1 cellular context compared by ENCODE assay signal in genomic region chr6:139587469-139587868, GRCh38.
TF ChIP-seq lines count a peak whose summit lies in the region.

No MANE protein-coding gene starts in this region.

TF ChIP-seq in SK-N-SH, 30 proteins besides CTCF, POLR2A, EP300 and RAD21 (continued from another document):
- TF ChIP-seq ZBTB33 (IDR thresholded peaks at IDR 0.05; ENCODE audit: borderline replicate concordance, low read depth), result peak; percentile 74; the same call in 1 of the 2 replicates
- peak; percentile 89 for TF ChIP-seq TCF12 (IDR thresholded peaks at IDR 0.05)
- TF ChIP-seq JUND (IDR thresholded peaks at IDR 0.05), result peak; percentile 85
- no peak for TF ChIP-seq ELF1 (IDR thresholded peaks at IDR 0.05)
- TF ChIP-seq RCOR1 (IDR thresholded peaks at IDR 0.05; ENCODE audit: low read length), result no peak
- TF ChIP-seq TEAD4 (IDR thresholded peaks at IDR 0.05; ENCODE audit: borderline replicate concordance, insufficient read depth), result peak; percentile 94
- 0 out of 2 replicates have a peak, but pooled peaks have one; percentile 10 for TF ChIP-seq MAX (IDR thresholded peaks at IDR 0.05; ENCODE audit: low read depth)
- peak; percentile 81 for TF ChIP-seq PBX3 (IDR thresholded peaks at IDR 0.05)
- TF ChIP-seq USF1 (IDR thresholded peaks at IDR 0.05; ENCODE audit: borderline replicate concordance, low read depth), result no peak
- no peak for TF ChIP-seq EZH2phosphoT487 (IDR thresholded peaks at IDR 0.05; ENCODE audit: borderline replicate concordance, low read depth)
- TF ChIP-seq USF2 (IDR thresholded peaks at IDR 0.05; ENCODE audit: borderline replicate concordance, low read depth, low read length), result no peak
- TF ChIP-seq FOSL2 (IDR thresholded peaks at IDR 0.05; ENCODE audit: borderline replicate concordance, low read depth), result peak; percentile 79
- TF ChIP-seq FOXM1 (IDR thresholded peaks at IDR 0.05; ENCODE audit: low read depth), result peak; percentile 42; the same call in 1 of the 2 replicates
- peak; percentile 82 for TF ChIP-seq RXRA (IDR thresholded peaks at IDR 0.05; ENCODE audit: borderline replicate concordance, low read depth)
- TF ChIP-seq GATA2 (CRISPR knock-in tag; IDR thresholded peaks at IDR 0.05), result no peak
- no peak for TF ChIP-seq RFX5 (IDR thresholded peaks at IDR 0.05; ENCODE audit: low read length)
- TF ChIP-seq TAF1 (IDR thresholded peaks at IDR 0.05; ENCODE audit: borderline replicate concordance, low read depth, low read length), result peak; percentile 16; the same call in 1 of the 2 replicates
- 0 out of 2 replicates have a peak, but pooled peaks have one; percentile 16 for TF ChIP-seq YY1 (IDR thresholded peaks at IDR 0.05; ENCODE audit: low read depth)
- TF ChIP-seq MEF2A (IDR thresholded peaks at IDR 0.05; ENCODE audit: borderline replicate concordance, low read depth), result no peak
- TF ChIP-seq SIN3A (IDR thresholded peaks at IDR 0.05; ENCODE audit: borderline replicate concordance, low read depth, low read length), result no peak
- TF ChIP-seq FOXJ3 (CRISPR knock-in tag; IDR thresholded peaks at IDR 0.05), result no peak
